Comparison of ENCODE assay signal across 27 cellular contexts in genomic region chr7:157054927-157055326, GRCh38. TPM values are rescaled to one million over a fixed set of nuclear protein-coding genes. Genes with fewer than 3 reads are reported as not detected.
"Had no signal": no experiment of that assay in that cellular context is flagged by ENCODE, and none has a peak within 500 bp of the region (broad histone marks: within the 10 kb centered on the region; RNA-seq: fewer than 3 reads in every experiment).

No MANE protein-coding gene starts in this region.

- DNase-seq: effector CD4-positive, alpha-beta T cell; foreskin fibroblast; gastrocnemius medialis; midbrain; naive thymus-derived CD4-positive, alpha-beta T cell; nucleus accumbens; ovary; stimulated activated CD4-positive, alpha-beta T cell treated with anti-CD3 and anti-CD28 coated beads, Interleukin-12 subunit alpha, Interleukin-12 subunit beta, amount 100 ng/mL, for 4 hours; stimulated activated CD4-positive, alpha-beta T cell treated with anti-CD3 and anti-CD28 coated beads, Interleukin-1b, Interleukin-23, amount 100 ng/mL, for 48 hours; stimulated activated CD4-positive, alpha-beta T cell treated with anti-CD3 and anti-CD28 coated beads, Interleukin-4, amount 100 ng/mL, for 1 hour; stimulated activated CD8-positive, alpha-beta memory T cell treated with anti-CD3 and anti-CD28 coated beads, Interleukin-4, amount 100 ng/mL, for 48 hours; stimulated activated naive CD4-positive, alpha-beta T cell; stimulated activated naive CD8-positive, alpha-beta T cell treated with anti-CD3 and anti-CD28 coated beads, Interleukin-15, amount 100 ng/mL, for 72 hours; thyroid gland; uterus had no signal

- H3K4me1 ChIP-seq: gastrocnemius medialis, neural progenitor cell, thyroid gland, upper lobe of left lung, uterus had no signal

- H2AFZ ChIP-seq: neural progenitor cell had no signal

- H3K9ac ChIP-seq: neural progenitor cell had no signal

- H3K9me3 ChIP-seq: gastrocnemius medialis, ovary, thyroid gland, upper lobe of left lung had no signal

- H3K27ac ChIP-seq: coronary artery, epithelial cell of prostate, gastrocnemius medialis, neural progenitor cell, ovary, thyroid gland, upper lobe of left lung, uterus had no signal

- H3K27me3 ChIP-seq: neural progenitor cell, ovary, thyroid gland, upper lobe of left lung, uterus had no signal

- ATAC-seq: esophagus mucosa; gastrocnemius medialis; naive thymus-derived CD4-positive, alpha-beta T cell; sciatic nerve; stimulated activated naive CD8-positive, alpha-beta T cell treated with anti-CD3 and anti-CD28 coated beads, Interleukin-15, amount 100 ng/mL, for 72 hours had no signal

- H3K36me3 ChIP-seq: gastrocnemius medialis, neural progenitor cell, ovary, thyroid gland, upper lobe of left lung, uterus had no signal

- H3K4me3 ChIP-seq: coronary artery, gastrocnemius medialis, lung, neural progenitor cell, ovary, smooth muscle cell, thyroid gland, upper lobe of left lung, uterus had no signal

- H3K4me2 ChIP-seq: neural progenitor cell, smooth muscle cell had no signal

RNA-seq across cellular contexts. Expression of gene MNX1, which starts 44.5 kb away (rescaled TPM):
- total RNA-seq: glomerular endothelial cell; liver; naive thymus-derived CD4-positive, alpha-beta T cell; ovary; sciatic nerve; smooth muscle cell; temporal lobe; thyroid gland had no signal
- polyA plus RNA-seq: keratinocyte; naive thymus-derived CD4-positive, alpha-beta T cell; ovary; smooth muscle cell had no signal
